ENCODE assay signal across 28 cellular contexts in genomic region chr1:220255204-220255603, GRCh38.
"Had no signal": no experiment of that assay in that cellular context is flagged by ENCODE, and none has a peak within 500 bp of the region (broad histone marks: within the 10 kb centered on the region; RNA-seq: fewer than 3 reads in every experiment).

No MANE protein-coding gene starts in this region.

- H3K27me3 Mint-ChIP-seq: activated CD8-positive, alpha-beta memory T cell treated with anti-CD3 and anti-CD28 coated beads, Interleukin-2, amount 10 ng/mL, durations not matched to agents 7 days and 5 days; activated naive CD8-positive, alpha-beta T cell; T-cell; type B pancreatic cell had no signal

- DNase-seq: activated CD4-positive, alpha-beta T cell treated with anti-CD3 and anti-CD28 coated beads, Interleukin-2, amount 50 U/mL, for 48 hours; activated CD8-positive, alpha-beta memory T cell treated with anti-CD3 and anti-CD28 coated beads, Interleukin-2, amount 10 ng/mL, durations not matched to agents 7 days and 5 days; activated gamma-delta T cell treated with Interleukin-2 at 50 U/mL for 16 hours; activated T-cell treated with anti-CD3 and anti-CD28 coated beads for 4 hours; adrenal gland; brain microvascular endothelial cell; central memory CD4-positive, alpha-beta T cell; endodermal cell; esophagus squamous epithelium; gastrocnemius medialis; hippocampal formation; left ventricle myocardium superior; mammary epithelial cell; nucleus accumbens; right cardiac atrium; stimulated activated naive CD4-positive, alpha-beta T cell; T-cell; testis had no signal

- H2AFZ ChIP-seq: parathyroid adenoma had no signal

- H3K9me3 ChIP-seq: adrenal gland, gastrocnemius medialis, testis, vagina had no signal

- H3K4me1 ChIP-seq: adrenal gland, ascending aorta, esophagus squamous epithelium, gastrocnemius medialis, parathyroid adenoma, testis, vagina had no signal

- H3K27me3 ChIP-seq: adrenal gland, ascending aorta, brain microvascular endothelial cell, esophagus squamous epithelium, gastrocnemius medialis, testis, vagina had no signal

- ATAC-seq: activated CD8-positive, alpha-beta memory T cell treated with anti-CD3 and anti-CD28 coated beads, Interleukin-2, amount 10 ng/mL, durations not matched to agents 7 days and 5 days; gastrocnemius medialis; left ventricle myocardium superior; right cardiac atrium; T-cell had no signal

- FAIRE-seq: islet of Langerhans had no signal

- H3K4me3 ChIP-seq: adrenal gland, ascending aorta, coronary artery, esophagus squamous epithelium, gastrocnemius medialis, skin epidermis, testis, vagina had no signal

- H3K27ac ChIP-seq: adrenal gland, ascending aorta, brain microvascular endothelial cell, coronary artery, esophagus squamous epithelium, gastrocnemius medialis, parathyroid adenoma, skin epidermis, testis, vagina had no signal

- H3K4me3 Mint-ChIP-seq: activated CD8-positive, alpha-beta memory T cell treated with anti-CD3 and anti-CD28 coated beads, Interleukin-2, amount 10 ng/mL, durations not matched to agents 7 days and 5 days; activated naive CD8-positive, alpha-beta T cell; activated T-helper 1 cell treated with anti-CD3 and anti-CD28 coated beads, Interleukin-12 subunit alpha, Interleukin-12 subunit beta, Interleukin-2, Interleukin-4 antibody, amounts not matched to agents 30 ng/mL and 10 ng/mL and 1 ng/mL, durations not matched to agents 14 hours and 24 hours and 36 hours; endodermal cell; T-cell; T-helper 2 cell treated with Interferon-gamma antibody and Interleukin-4, amounts not matched to agents 5 μg/mL and 100 μg/mL, for 36 hours; type B pancreatic cell had no signal

- H3K27ac Mint-ChIP-seq: activated CD8-positive, alpha-beta memory T cell treated with anti-CD3 and anti-CD28 coated beads, Interleukin-2, amount 10 ng/mL, durations not matched to agents 7 days and 5 days; activated naive CD8-positive, alpha-beta T cell; activated T-helper 1 cell treated with anti-CD3 and anti-CD28 coated beads, Interleukin-12 subunit alpha, Interleukin-12 subunit beta, Interleukin-2, Interleukin-4 antibody, amounts not matched to agents 30 ng/mL and 10 ng/mL and 1 ng/mL, durations not matched to agents 14 hours and 24 hours and 36 hours; endodermal cell; T-helper 2 cell treated with Interferon-gamma antibody and Interleukin-4, amounts not matched to agents 5 μg/mL and 100 μg/mL, for 36 hours; type B pancreatic cell had no signal

- H3K9ac ChIP-seq: parathyroid adenoma had no signal
